ENCODE assay signal across 9 cellular contexts in the genomic region with DNA sequence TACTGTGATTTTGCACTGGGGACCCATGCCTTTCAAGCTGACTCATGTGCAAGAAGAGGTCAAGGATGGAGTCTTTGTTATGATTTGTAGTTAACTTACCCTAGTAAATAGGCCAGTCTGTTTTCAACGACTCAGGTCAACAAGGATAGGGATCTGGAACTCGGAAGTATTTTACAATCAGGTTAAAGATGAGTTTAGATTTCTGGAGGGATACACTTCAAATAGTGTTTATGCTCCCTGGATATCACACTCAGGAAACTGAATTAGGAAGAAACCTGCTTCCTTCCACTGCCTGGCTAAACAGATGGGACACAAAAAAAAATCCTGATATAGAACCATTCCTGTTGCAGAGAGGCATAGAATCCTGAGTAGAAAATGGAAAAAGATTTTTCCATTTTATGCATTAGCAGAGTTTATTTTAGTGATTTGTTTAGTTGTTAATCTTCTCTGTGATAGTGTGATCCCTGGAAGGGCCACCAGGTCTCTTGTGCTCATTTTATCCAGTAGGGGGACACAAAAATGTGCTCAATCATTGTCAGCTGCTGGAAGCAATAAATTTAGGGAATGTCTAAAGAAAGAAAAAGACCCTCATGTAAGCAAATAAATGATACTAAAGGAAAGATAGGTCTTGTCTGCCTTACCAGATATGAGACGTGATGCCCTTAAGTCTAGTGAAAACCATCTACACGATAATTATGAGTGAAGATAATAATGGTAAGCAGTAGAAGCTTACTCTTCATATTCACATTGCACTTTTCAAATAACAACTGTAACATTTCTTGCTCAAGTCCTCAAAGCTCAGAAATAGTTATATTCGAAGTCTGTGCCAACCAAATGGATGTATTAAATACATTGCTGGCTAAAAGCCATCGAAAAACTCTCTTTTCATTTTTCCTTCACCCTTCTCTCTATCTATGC.
DNase-seq lines count a peak whose midpoint lies in the region; ATAC-seq, FAIRE-seq and TF ChIP-seq lines count a peak whose summit lies in the region.
"Had no signal": no experiment of that assay in that cellular context is flagged by ENCODE, and none has a peak within 500 bp of the region (broad histone marks: within the 10 kb centered on the region; RNA-seq: fewer than 3 reads in every experiment).

No MANE protein-coding gene starts in this region.

- CTCF ChIA-PET in activated CD4-positive, alpha-beta memory T cell treated with anti-CD3 and anti-CD28 coated beads, Interleukin-2, amount 10 ng/mL, durations not matched to agents 7 days and 5 days (lab: Charles Lee): no interaction called here

- no peak overlapping the region for H3K4me3 Mint-ChIP-seq in activated CD4-positive, alpha-beta memory T cell treated with anti-CD3 and anti-CD28 coated beads, Interleukin-2, amount 10 ng/mL, durations not matched to agents 7 days and 5 days
- H3K4me3 Mint-ChIP-seq: memory B cell had no signal

- H3K27me3 ChIP-seq in tibial artery: no peaks in the 10 kb centered on the region

- intact Hi-C loops in tibial artery (cut with DNase I; ENCODE audit: low total_unique reads): no loop called here

- no peaks in the 10 kb centered on the region for H3K36me3 ChIP-seq in tibial artery

- peak overlapping the region; percentile 3 to 56 for H3K27ac ChIP-seq in tibial artery

- no peaks in the 10 kb centered on the region for H3K27me3 Mint-ChIP-seq in activated CD4-positive, alpha-beta memory T cell treated with anti-CD3 and anti-CD28 coated beads, Interleukin-2, amount 10 ng/mL, durations not matched to agents 7 days and 5 days

- H3K4me1 ChIP-seq in tibial artery: peaks cover 0 to 43% (median 25%) of the 10 kb centered on the region in 4 donors

- H3K4me1 Mint-ChIP-seq in activated CD4-positive, alpha-beta memory T cell treated with anti-CD3 and anti-CD28 coated beads, Interleukin-2, amount 10 ng/mL, durations not matched to agents 7 days and 5 days: peaks cover 3% of the 10 kb centered on the region

- FAIRE-seq in D721Med (lab: Jason Lieb, UNC): peak; percentile 89

- POLR2A ChIA-PET in activated CD4-positive, alpha-beta memory T cell treated with anti-CD3 and anti-CD28 coated beads, Interleukin-2, amount 10 ng/mL, durations not matched to agents 7 days and 5 days (lab: Charles Lee): no interaction called here

- no peak overlapping the region for H3K4me3 ChIP-seq in WI38 (ENCODE audit: low read depth, low read length)
- no peak overlapping the region for H3K4me3 ChIP-seq in tibial artery

- H3K9me3 Mint-ChIP-seq in activated CD4-positive, alpha-beta memory T cell treated with anti-CD3 and anti-CD28 coated beads, Interleukin-2, amount 10 ng/mL, durations not matched to agents 7 days and 5 days: no peaks in the 10 kb centered on the region
- H3K9me3 Mint-ChIP-seq: memory B cell had no signal

- no peaks in the 10 kb centered on the region for H3K9me3 ChIP-seq in tibial artery

- no peaks in the 10 kb centered on the region for H3K36me3 Mint-ChIP-seq in activated CD4-positive, alpha-beta memory T cell treated with anti-CD3 and anti-CD28 coated beads, Interleukin-2, amount 10 ng/mL, durations not matched to agents 7 days and 5 days (ENCODE audit: low read depth)
- H3K36me3 Mint-ChIP-seq: memory B cell had no signal

- no peak for ATAC-seq in HG02798 (IDR thresholded peaks at IDR 0.05; ENCODE audit: poor library complexity, unreplicated experiment)
- ATAC-seq in HG02642 (IDR thresholded peaks at IDR 0.05; ENCODE audit: poor library complexity, unreplicated experiment): no peak

- no peak for DNase-seq in D721Med (ENCODE audit: insufficient read length, low spot score)
- DNase-seq in NCI-H1417 treated with DMSO at 0.1 percent for 48 hours (lab: John Stamatoyannopoulos, UW): peak; percentile 66
- DNase-seq in iPS-NIHi11 (ENCODE audit: low spot score): peak; percentile 36
- no peak for DNase-seq in tibial artery
- no peak for DNase-seq in activated CD4-positive, alpha-beta memory T cell treated with anti-CD3 and anti-CD28 coated beads, Interleukin-2, amount 10 ng/mL, durations not matched to agents 7 days and 5 days

- peak; percentile 49 for TF ChIP-seq CTCF in D721Med (IDR thresholded peaks at IDR 0.05; ENCODE audit: insufficient read depth, missing control alignments)
- TF ChIP-seq CTCF in WI38 (IDR thresholded peaks at IDR 0.05; ENCODE audit: low read depth, low read length): peak; percentile 39
- TF ChIP-seq CTCF in tibial artery (IDR thresholded peaks at IDR 0.05): peak; percentile 36 to 59

- H3K27ac Mint-ChIP-seq in activated CD4-positive, alpha-beta memory T cell treated with anti-CD3 and anti-CD28 coated beads, Interleukin-2, amount 10 ng/mL, durations not matched to agents 7 days and 5 days: no peak overlapping the region
- H3K27ac Mint-ChIP-seq: memory B cell had no signal

Comparison
In these comparisons a context has a peak if more than half of its experiments do, and no peak if none do; other contexts are left out.
1. DNase-seq: peak in NCI-H1417 treated with DMSO at 0.1 percent for 48 hours (single experiment) and iPS-NIHi11 (single experiment); none in D721Med (single experiment), tibial artery (0 of 2) and activated CD4-positive, alpha-beta memory T cell treated with anti-CD3 and anti-CD28 coated beads, Interleukin-2, amount 10 ng/mL, durations not matched to agents 7 days and 5 days (single experiment).
2. Peak in every context shown above with its lines, with median percentiles within 50 percentile points of each other: CTCF ChIP-seq.